In genomic region chr7:131083781-131084180, GRCh38 we compare ENCODE assay signal across 20 cellular contexts.
DNase-seq lines count a peak whose midpoint lies in the region; ATAC-seq and TF ChIP-seq lines count a peak whose summit lies in the region.
"Had no signal": no experiment of that assay in that cellular context is flagged by ENCODE, and none has a peak within 500 bp of the region (broad histone marks: within the 10 kb centered on the region; RNA-seq: fewer than 3 reads in every experiment).

No MANE protein-coding gene starts in this region.

- peaks cover 49% of the 10 kb centered on the region for H3K36me3 ChIP-seq in CD4-positive, CD25-positive, alpha-beta regulatory T cell (ENCODE audit: control insufficient read depth, insufficient read depth, low read length)
- H3K36me3 ChIP-seq in gastrocnemius medialis, result peaks cover 0 to 10% of the 10 kb centered on the region in 2 donors

- TF ChIP-seq CTCF in gastrocnemius medialis (IDR thresholded peaks at IDR 0.05 in 4 of 5, conservative IDR thresholded peaks at IDR 0.05 in 1 of 5), result no peak

- CTCF ChIA-PET in activated naive CD4-positive, alpha-beta T cell treated with anti-CD3 and anti-CD28 coated beads for 36 hours (lab: Charles Lee), result no interaction called here

- H3K27ac Mint-ChIP-seq in activated naive CD4-positive, alpha-beta T cell treated with anti-CD3 and anti-CD28 coated beads for 36 hours, result peak overlapping the region; percentile 24
- no peak overlapping the region for H3K27ac Mint-ChIP-seq in activated naive CD4-positive, alpha-beta T cell treated with anti-CD3 and anti-CD28 coated beads, Interleukin-2, amount 50 U/mL, for 72 hours
- H3K27ac Mint-ChIP-seq in CD4-positive, CD25-positive, alpha-beta regulatory T cell, result peak overlapping the region in 2 of 3 donors; percentile 44 to 84
- peak overlapping the region; percentile 44 for H3K27ac Mint-ChIP-seq in activated T-helper 17 cell treated with anti-CD3 and anti-CD28 coated beads, Interleukin-2, amount 50 U/mL, for 72 hours

- no peak for ATAC-seq in activated naive CD4-positive, alpha-beta T cell treated with anti-CD3 and anti-CD28 coated beads, Interleukin-2, amount 50 U/mL, for 72 hours
- no peak for ATAC-seq in CD4-positive, CD25-positive, alpha-beta regulatory T cell (ENCODE audit: low read depth in 2 of 2)
- no peak for ATAC-seq in activated T-helper 17 cell treated with anti-CD3 and anti-CD28 coated beads, Interleukin-2, amount 50 U/mL, for 72 hours (replicated peaks)
- ATAC-seq in gastrocnemius medialis, result no peak
- ATAC-seq: HCT116 had no signal

- intact Hi-C loops in activated naive CD4-positive, alpha-beta T cell treated with anti-CD3 and anti-CD28 coated beads for 36 hours (cut with micrococcal nuclease), result loop anchor here (1.0 kb wide), 1 partner anchor 7 kb away; no protein-coding TSS in a partner anchor
- intact Hi-C loops in gastrocnemius medialis (cut with DNase I; ENCODE audit: low total_unique reads), result no loop called here

- TF ChIP-seq POLR2A in gastrocnemius medialis (IDR thresholded peaks at IDR 0.05), result no peak

- no peaks in the 10 kb centered on the region for H3K27me3 ChIP-seq in CD4-positive, CD25-positive, alpha-beta regulatory T cell (ENCODE audit: control insufficient read depth, insufficient read depth, low read length)
- H3K27me3 ChIP-seq in gastrocnemius medialis, result no peaks in the 10 kb centered on the region

- H3K4me1 ChIP-seq in CD4-positive, CD25-positive, alpha-beta regulatory T cell (ENCODE audit: control insufficient read depth, insufficient read depth, low read length, poor library complexity, severe bottlenecking), result peaks cover 66% of the 10 kb centered on the region
- H3K4me1 ChIP-seq in gastrocnemius medialis, result peaks cover 81 to 99% of the 10 kb centered on the region in 2 donors

- in situ Hi-C loops in gastrocnemius medialis (cut with MboI; ENCODE audit: low sequenced_read_pairs in 4 of 4), result loop anchor here in 2 of 4 donors (25.0 kb wide), 2 partner anchors 229 to 354 kb away; no protein-coding TSS in a partner anchor

- H3K9me3 Mint-ChIP-seq in activated naive CD4-positive, alpha-beta T cell treated with anti-CD3 and anti-CD28 coated beads for 36 hours, result peaks cover 3% of the 10 kb centered on the region
- peaks cover 0 to 18% of the 10 kb centered on the region in 2 donors for H3K9me3 Mint-ChIP-seq in activated naive CD4-positive, alpha-beta T cell treated with anti-CD3 and anti-CD28 coated beads, Interleukin-2, amount 50 U/mL, for 72 hours
- no peaks in the 10 kb centered on the region for H3K9me3 Mint-ChIP-seq in CD4-positive, CD25-positive, alpha-beta regulatory T cell
- H3K9me3 Mint-ChIP-seq in activated T-helper 17 cell treated with anti-CD3 and anti-CD28 coated beads, Interleukin-2, amount 50 U/mL, for 72 hours, result no peaks in the 10 kb centered on the region

- peaks cover 43% of the 10 kb centered on the region for H3K4me1 Mint-ChIP-seq in activated naive CD4-positive, alpha-beta T cell treated with anti-CD3 and anti-CD28 coated beads for 36 hours (ENCODE audit: low read depth)
- H3K4me1 Mint-ChIP-seq in CD4-positive, CD25-positive, alpha-beta regulatory T cell, result peaks cover 37 to 65% (median 55%) of the 10 kb centered on the region in 4 donors
- H3K4me1 Mint-ChIP-seq in activated T-helper 17 cell treated with anti-CD3 and anti-CD28 coated beads, Interleukin-2, amount 50 U/mL, for 72 hours, result peaks cover 33% of the 10 kb centered on the region

- H3K4me3 ChIP-seq in CD4-positive, CD25-positive, alpha-beta regulatory T cell (ENCODE audit: low read depth, low read length), result peak overlapping the region; percentile 29
- H3K4me3 ChIP-seq in gastrocnemius medialis, result no peak overlapping the region

- no peaks in the 10 kb centered on the region for H3K27me3 Mint-ChIP-seq in activated naive CD4-positive, alpha-beta T cell treated with anti-CD3 and anti-CD28 coated beads for 36 hours (ENCODE audit: low read depth)
- H3K27me3 Mint-ChIP-seq in CD4-positive, CD25-positive, alpha-beta regulatory T cell, result no peaks in the 10 kb centered on the region
- H3K27me3 Mint-ChIP-seq in activated T-helper 17 cell treated with anti-CD3 and anti-CD28 coated beads, Interleukin-2, amount 50 U/mL, for 72 hours, result no peaks in the 10 kb centered on the region
- H3K27me3 Mint-ChIP-seq: CD4-positive, alpha-beta memory T cell had no signal

- H3K9me3 ChIP-seq in CD4-positive, CD25-positive, alpha-beta regulatory T cell (ENCODE audit: control insufficient read depth in 2 of 2, low read length in 2 of 2), result no peaks in the 10 kb centered on the region
- no peaks in the 10 kb centered on the region for H3K9me3 ChIP-seq in gastrocnemius medialis

- no peak for DNase-seq in activated naive CD4-positive, alpha-beta T cell treated with anti-CD3 and anti-CD28 coated beads for 36 hours
- no peak for DNase-seq in activated naive CD4-positive, alpha-beta T cell treated with anti-CD3 and anti-CD28 coated beads, Interleukin-2, amount 50 U/mL, for 72 hours (ENCODE audit: low spot score in 2 of 2)
- no peak for DNase-seq in CD4-positive, CD25-positive, alpha-beta regulatory T cell
- DNase-seq in gastrocnemius medialis (no peak), HT-29 (ENCODE audit: low spot score) (no peak), medulla oblongata (ENCODE audit: extremely low spot score) (no peak), DMS 273 (lab: John Stamatoyannopoulos, UW; ENCODE audit: unreplicated experiment) (no peak)
- DNase-seq: CD4-positive, alpha-beta memory T cell; DMS153; GDM1; NCI-H1105 treated with DMSO at 0.1 percent for 48 hours; NCI-H2029 treated with DMSO at 0.1 percent for 48 hours; NCI-H226; NCI-H510A treated with DMSO at 0.1 percent for 48 hours; NCI-H748 treated with DMSO at 0.1 percent for 48 hours; SIG-M5 had no signal

- H3K36me3 Mint-ChIP-seq in activated naive CD4-positive, alpha-beta T cell treated with anti-CD3 and anti-CD28 coated beads for 36 hours (ENCODE audit: low read depth), result peaks cover 21% of the 10 kb centered on the region
- peaks cover 0 to 32% of the 10 kb centered on the region in 2 donors for H3K36me3 Mint-ChIP-seq in activated naive CD4-positive, alpha-beta T cell treated with anti-CD3 and anti-CD28 coated beads, Interleukin-2, amount 50 U/mL, for 72 hours
- H3K36me3 Mint-ChIP-seq in CD4-positive, CD25-positive, alpha-beta regulatory T cell, result peaks cover 35% of the 10 kb centered on the region
- H3K36me3 Mint-ChIP-seq in activated T-helper 17 cell treated with anti-CD3 and anti-CD28 coated beads, Interleukin-2, amount 50 U/mL, for 72 hours (ENCODE audit: low read depth), result peaks cover 63% of the 10 kb centered on the region

- no peak overlapping the region for H3K27ac ChIP-seq in CD4-positive, CD25-positive, alpha-beta regulatory T cell (ENCODE audit: insufficient read depth, low read length, poor library complexity, severe bottlenecking)
- H3K27ac ChIP-seq in gastrocnemius medialis, result peak overlapping the region in 3 of 4 donors; percentile 13 to 80 (median 74)
- H3K27ac ChIP-seq: HL-60, RWPE1 had no signal

- H3K4me3 Mint-ChIP-seq in activated naive CD4-positive, alpha-beta T cell treated with anti-CD3 and anti-CD28 coated beads for 36 hours, result no peak overlapping the region
- H3K4me3 Mint-ChIP-seq in CD4-positive, CD25-positive, alpha-beta regulatory T cell, result peak overlapping the region in 3 of 4 donors; percentile 66 to 72 (median 69)
- H3K4me3 Mint-ChIP-seq in activated T-helper 17 cell treated with anti-CD3 and anti-CD28 coated beads, Interleukin-2, amount 50 U/mL, for 72 hours, result peak overlapping the region; percentile 30

Comparison
In these comparisons a context has a peak if more than half of its experiments do, and no peak if none do; other contexts are left out.
1. H3K27ac Mint-ChIP-seq: peak in activated naive CD4-positive, alpha-beta T cell treated with anti-CD3 and anti-CD28 coated beads for 36 hours (single experiment), CD4-positive, CD25-positive, alpha-beta regulatory T cell (2 of 3) and activated T-helper 17 cell treated with anti-CD3 and anti-CD28 coated beads, Interleukin-2, amount 50 U/mL, for 72 hours (single experiment); none in activated naive CD4-positive, alpha-beta T cell treated with anti-CD3 and anti-CD28 coated beads, Interleukin-2, amount 50 U/mL, for 72 hours (0 of 2).